In genomic region chr12:130715996-130716917, GRCh38 we compare ENCODE assay signal across 1 cellular context.
TF ChIP-seq lines count a peak whose summit lies in the region.

TSS of gene RIMBP2 (minus strand) at chr12:130716299. CDS start at chr12:130479013, 237,286 bp downstream.

TF ChIP-seq in neural cell, 6 proteins besides CTCF, POLR2A, EP300 and RAD21:
- TF ChIP-seq, protein P1, sequence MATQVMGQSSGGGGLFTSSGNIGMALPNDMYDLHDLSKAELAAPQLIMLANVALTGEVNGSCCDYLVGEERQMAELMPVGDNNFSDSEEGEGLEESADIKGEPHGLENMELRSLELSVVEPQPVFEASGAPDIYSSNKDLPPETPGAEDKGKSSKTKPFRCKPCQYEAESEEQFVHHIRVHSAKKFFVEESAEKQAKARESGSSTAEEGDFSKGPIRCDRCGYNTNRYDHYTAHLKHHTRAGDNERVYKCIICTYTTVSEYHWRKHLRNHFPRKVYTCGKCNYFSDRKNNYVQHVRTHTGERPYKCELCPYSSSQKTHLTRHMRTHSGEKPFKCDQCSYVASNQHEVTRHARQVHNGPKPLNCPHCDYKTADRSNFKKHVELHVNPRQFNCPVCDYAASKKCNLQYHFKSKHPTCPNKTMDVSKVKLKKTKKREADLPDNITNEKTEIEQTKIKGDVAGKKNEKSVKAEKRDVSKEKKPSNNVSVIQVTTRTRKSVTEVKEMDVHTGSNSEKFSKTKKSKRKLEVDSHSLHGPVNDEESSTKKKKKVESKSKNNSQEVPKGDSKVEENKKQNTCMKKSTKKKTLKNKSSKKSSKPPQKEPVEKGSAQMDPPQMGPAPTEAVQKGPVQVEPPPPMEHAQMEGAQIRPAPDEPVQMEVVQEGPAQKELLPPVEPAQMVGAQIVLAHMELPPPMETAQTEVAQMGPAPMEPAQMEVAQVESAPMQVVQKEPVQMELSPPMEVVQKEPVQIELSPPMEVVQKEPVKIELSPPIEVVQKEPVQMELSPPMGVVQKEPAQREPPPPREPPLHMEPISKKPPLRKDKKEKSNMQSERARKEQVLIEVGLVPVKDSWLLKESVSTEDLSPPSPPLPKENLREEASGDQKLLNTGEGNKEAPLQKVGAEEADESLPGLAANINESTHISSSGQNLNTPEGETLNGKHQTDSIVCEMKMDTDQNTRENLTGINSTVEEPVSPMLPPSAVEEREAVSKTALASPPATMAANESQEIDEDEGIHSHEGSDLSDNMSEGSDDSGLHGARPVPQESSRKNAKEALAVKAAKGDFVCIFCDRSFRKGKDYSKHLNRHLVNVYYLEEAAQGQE (IDR thresholded peaks at IDR 0.05; ENCODE audit: borderline replicate concordance) = peak; percentile 81
- TF ChIP-seq TAF1 (IDR thresholded peaks at IDR 0.05; ENCODE audit: low read depth) (peak; percentile 59), POLR2AphosphoS5 (IDR thresholded peaks at IDR 0.05) (peak; percentile 83), MXI1 (conservative IDR thresholded peaks at IDR 0.05; ENCODE audit: poor library complexity, severe bottlenecking) (peak; percentile 93), EZH2 (IDR thresholded peaks at IDR 0.05; ENCODE audit: borderline replicate concordance, insufficient read depth, low read length, poor library complexity, severe bottlenecking) (no peak), SMC3 (conservative IDR thresholded peaks at IDR 0.05; ENCODE audit: poor library complexity) (peak; percentile 55)
